In genomic region chr19:3253270-3253669, GRCh38 we compare ENCODE assay signal across 1 cellular context.
TF ChIP-seq lines count a peak whose summit lies in the region.

No MANE protein-coding gene starts in this region.

TF ChIP-seq in HCT116, 20 proteins besides CTCF, POLR2A, EP300 and RAD21 (continued from another document):
- TF ChIP-seq REST (IDR thresholded peaks at IDR 0.05; ENCODE audit: low read depth) (no peak), EZH2phosphoT487 (IDR thresholded peaks at IDR 0.05; ENCODE audit: borderline replicate concordance) (no peak), ZBTB33 (IDR thresholded peaks at IDR 0.05; ENCODE audit: extremely low read depth, insufficient replicate concordance, low read length) (no peak), EGR1 (IDR thresholded peaks at IDR 0.05; ENCODE audit: low read depth) (no peak), TCF7L2 (IDR thresholded peaks at IDR 0.05; ENCODE audit: borderline replicate concordance, extremely low read depth, insufficient read depth, insufficient read length) (no peak), SP1 (IDR thresholded peaks at IDR 0.05; ENCODE audit: low read depth) (no peak)
- TF ChIP-seq, protein P1, sequence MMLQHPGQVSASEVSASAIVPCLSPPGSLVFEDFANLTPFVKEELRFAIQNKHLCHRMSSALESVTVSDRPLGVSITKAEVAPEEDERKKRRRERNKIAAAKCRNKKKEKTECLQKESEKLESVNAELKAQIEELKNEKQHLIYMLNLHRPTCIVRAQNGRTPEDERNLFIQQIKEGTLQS (IDR thresholded peaks at IDR 0.05) = no peak
